9 cellular contexts compared by ENCODE assay signal in the genomic region with DNA sequence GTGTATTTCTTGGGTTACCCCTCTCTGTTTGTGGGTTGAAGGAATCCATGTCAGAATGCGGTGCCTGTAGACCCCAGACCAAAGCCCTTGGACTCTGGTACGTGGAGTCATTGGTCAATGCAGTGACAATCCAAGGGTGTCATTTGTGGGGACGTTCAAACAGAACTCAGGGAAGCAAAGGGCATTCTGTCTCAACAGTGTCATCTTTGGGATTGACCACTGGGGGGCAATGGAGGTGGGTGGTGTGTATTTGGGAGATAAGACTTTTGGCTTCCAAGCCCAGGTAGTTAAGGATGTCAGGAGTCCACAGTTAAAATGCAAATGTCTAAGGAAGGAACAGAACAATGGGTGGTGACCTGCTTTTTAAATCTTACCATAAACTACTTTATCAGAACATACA. TPM values are rescaled to one million over a fixed set of nuclear protein-coding genes. Genes with fewer than 3 reads are reported as not detected.
DNase-seq lines count a peak whose midpoint lies in the region; ATAC-seq and TF ChIP-seq lines count a peak whose summit lies in the region.
"Had no signal": no experiment of that assay in that cellular context is flagged by ENCODE, and none has a peak within 500 bp of the region (broad histone marks: within the 10 kb centered on the region; RNA-seq: fewer than 3 reads in every experiment).

No MANE protein-coding gene starts in this region.

- H3K4me1 Mint-ChIP-seq in activated CD8-positive, alpha-beta T cell treated with anti-CD3 and anti-CD28 coated beads for 36 hours (ENCODE audit: low read depth): peaks cover 2% of the 10 kb centered on the region
- H3K4me1 Mint-ChIP-seq in activated CD8-positive, alpha-beta T cell treated with anti-CD3 and anti-CD28 coated beads, Interleukin-2, amount 10 ng/mL, durations not matched to agents 7 days and 5 days (ENCODE audit: low read depth): peaks cover 2% of the 10 kb centered on the region
- no peaks in the 10 kb centered on the region for H3K4me1 Mint-ChIP-seq in endothelial cell (ENCODE audit: unreplicated experiment)

- ATAC-seq in activated CD8-positive, alpha-beta T cell treated with anti-CD3 and anti-CD28 coated beads for 36 hours: no peak
- ATAC-seq in activated CD8-positive, alpha-beta T cell treated with anti-CD3 and anti-CD28 coated beads, Interleukin-2, amount 10 ng/mL, durations not matched to agents 7 days and 5 days: no peak
- ATAC-seq in thoracic aorta (ENCODE audit: insufficient number of reproducible peaks, low FRiP score, low read depth): no peak
- ATAC-seq in HG02759 (IDR thresholded peaks at IDR 0.05; ENCODE audit: unreplicated experiment): no peak

- H3K4me3 ChIP-seq in thoracic aorta: peak overlapping the region; percentile 80
- no peak overlapping the region for H3K4me3 ChIP-seq in left ventricle myocardium inferior

- H3K9me3 ChIP-seq in thoracic aorta: no peaks in the 10 kb centered on the region
- peaks cover 10% of the 10 kb centered on the region for H3K9me3 ChIP-seq in left ventricle myocardium inferior (replicated peaks)

- H3K36me3 ChIP-seq in thoracic aorta: no peaks in the 10 kb centered on the region
- H3K36me3 ChIP-seq in left ventricle myocardium inferior: no peaks in the 10 kb centered on the region

- intact Hi-C loops in activated CD8-positive, alpha-beta T cell treated with anti-CD3 and anti-CD28 coated beads for 36 hours (cut with micrococcal nuclease): no loop called here
- intact Hi-C loops in left ventricle myocardium inferior (cut with micrococcal nuclease): no loop called here

- no peaks in the 10 kb centered on the region for H3K27me3 ChIP-seq in thoracic aorta (replicated peaks; ENCODE audit: insufficient read depth)
- peaks cover 71% of the 10 kb centered on the region for H3K27me3 ChIP-seq in left ventricle myocardium inferior (ENCODE audit: low read depth)

- TF ChIP-seq CTCF in activated CD8-positive, alpha-beta T cell treated with anti-CD3 and anti-CD28 coated beads for 36 hours (IDR thresholded peaks at IDR 0.05): no peak
- TF ChIP-seq CTCF in endothelial cell (IDR thresholded peaks at IDR 0.05; ENCODE audit: unreplicated experiment): peak; percentile 80
- no peak for TF ChIP-seq CTCF in thoracic aorta (IDR thresholded peaks at IDR 0.05)
- no peak for TF ChIP-seq CTCF in left ventricle myocardium inferior (IDR thresholded peaks at IDR 0.05; ENCODE audit: borderline replicate concordance)

- H3K4me1 ChIP-seq in thoracic aorta (ENCODE audit: control insufficient read depth in 1 of 2, low read depth in 2 of 2) (peaks cover 3 to 28% of the 10 kb centered on the region in 2 donors), left ventricle myocardium inferior (peaks cover 7% of the 10 kb centered on the region)

- H3K27ac ChIP-seq in thoracic aorta (peak overlapping the region in 1 of 2 donors; percentile 41), left ventricle myocardium inferior (replicated peaks) (no peak overlapping the region)

- peak; percentile 2 for DNase-seq in activated CD8-positive, alpha-beta T cell treated with anti-CD3 and anti-CD28 coated beads for 36 hours
- no peak for DNase-seq in activated CD8-positive, alpha-beta T cell treated with anti-CD3 and anti-CD28 coated beads, Interleukin-2, amount 10 ng/mL, durations not matched to agents 7 days and 5 days
- peak; percentile 6 for DNase-seq in NCI-H446 treated with DMSO at 0.1 percent for 48 hours (lab: John Stamatoyannopoulos, UW)
- DNase-seq in endothelial cell (ENCODE audit: low spot score): peak; percentile 40
- DNase-seq in thoracic aorta (ENCODE audit: low spot score): no peak
- no peak for DNase-seq in NCI-H187 treated with DMSO at 0.1 percent for 48 hours (lab: John Stamatoyannopoulos, UW)
- no peak for DNase-seq in left ventricle myocardium inferior
- DNase-seq: GF-D8 had no signal

- no peaks in the 10 kb centered on the region for H3K36me3 Mint-ChIP-seq in activated CD8-positive, alpha-beta T cell treated with anti-CD3 and anti-CD28 coated beads for 36 hours (ENCODE audit: low read depth)
- no peaks in the 10 kb centered on the region for H3K36me3 Mint-ChIP-seq in activated CD8-positive, alpha-beta T cell treated with anti-CD3 and anti-CD28 coated beads, Interleukin-2, amount 10 ng/mL, durations not matched to agents 7 days and 5 days (ENCODE audit: low read depth)
- H3K36me3 Mint-ChIP-seq in endothelial cell (ENCODE audit: low read depth, unreplicated experiment): no peaks in the 10 kb centered on the region

- H3K27me3 Mint-ChIP-seq in activated CD8-positive, alpha-beta T cell treated with anti-CD3 and anti-CD28 coated beads for 36 hours: peaks cover 47% of the 10 kb centered on the region
- peaks cover 42% of the 10 kb centered on the region for H3K27me3 Mint-ChIP-seq in activated CD8-positive, alpha-beta T cell treated with anti-CD3 and anti-CD28 coated beads, Interleukin-2, amount 10 ng/mL, durations not matched to agents 7 days and 5 days (ENCODE audit: low read depth)
- peaks cover 8% of the 10 kb centered on the region for H3K27me3 Mint-ChIP-seq in endothelial cell (ENCODE audit: unreplicated experiment)

- H3K9me3 Mint-ChIP-seq in activated CD8-positive, alpha-beta T cell treated with anti-CD3 and anti-CD28 coated beads for 36 hours: no peaks in the 10 kb centered on the region
- H3K9me3 Mint-ChIP-seq in activated CD8-positive, alpha-beta T cell treated with anti-CD3 and anti-CD28 coated beads, Interleukin-2, amount 10 ng/mL, durations not matched to agents 7 days and 5 days (ENCODE audit: insufficient read depth): no peaks in the 10 kb centered on the region
- no peaks in the 10 kb centered on the region for H3K9me3 Mint-ChIP-seq in endothelial cell (ENCODE audit: unreplicated experiment)

- CTCF ChIA-PET in activated CD8-positive, alpha-beta T cell treated with anti-CD3 and anti-CD28 coated beads for 36 hours (lab: Charles Lee): interaction anchor here (0.9 to 2.5 kb wide), 2 partner anchors 331 to 553 kb away, joined by 3 to 19 read pairs; no protein-coding TSS in a partner anchor
- CTCF ChIA-PET in activated CD8-positive, alpha-beta T cell treated with anti-CD3 and anti-CD28 coated beads, Interleukin-2, amount 10 ng/mL, durations not matched to agents 7 days and 5 days (lab: Charles Lee): interaction anchor here (1.0 kb wide), 1 partner anchor 287 kb away, joined by 3 read pairs; no protein-coding TSS in a partner anchor

- no peak overlapping the region for H3K27ac Mint-ChIP-seq in activated CD8-positive, alpha-beta T cell treated with anti-CD3 and anti-CD28 coated beads for 36 hours
- no peak overlapping the region for H3K27ac Mint-ChIP-seq in activated CD8-positive, alpha-beta T cell treated with anti-CD3 and anti-CD28 coated beads, Interleukin-2, amount 10 ng/mL, durations not matched to agents 7 days and 5 days
- H3K27ac Mint-ChIP-seq in endothelial cell (ENCODE audit: unreplicated experiment): no peak overlapping the region

- H3K4me3 Mint-ChIP-seq in activated CD8-positive, alpha-beta T cell treated with anti-CD3 and anti-CD28 coated beads for 36 hours: no peak overlapping the region
- no peak overlapping the region for H3K4me3 Mint-ChIP-seq in activated CD8-positive, alpha-beta T cell treated with anti-CD3 and anti-CD28 coated beads, Interleukin-2, amount 10 ng/mL, durations not matched to agents 7 days and 5 days
- peak overlapping the region; percentile 32 for H3K4me3 Mint-ChIP-seq in endothelial cell (ENCODE audit: unreplicated experiment)

- POLR2A ChIA-PET in activated CD8-positive, alpha-beta T cell treated with anti-CD3 and anti-CD28 coated beads for 36 hours (lab: Charles Lee): no interaction called here
- POLR2A ChIA-PET in activated CD8-positive, alpha-beta T cell treated with anti-CD3 and anti-CD28 coated beads, Interleukin-2, amount 10 ng/mL, durations not matched to agents 7 days and 5 days (lab: Charles Lee): no interaction called here

RNA-seq across cellular contexts. Expression of a gene that starts 54.6 kb away (rescaled TPM):
- not detected for total RNA-seq in activated CD8-positive, alpha-beta T cell treated with anti-CD3 and anti-CD28 coated beads for 36 hours
- not detected for total RNA-seq in activated CD8-positive, alpha-beta T cell treated with anti-CD3 and anti-CD28 coated beads, Interleukin-2, amount 10 ng/mL, durations not matched to agents 7 days and 5 days
- total RNA-seq in endothelial cell (ENCODE audit: unreplicated experiment) (not detected), thoracic aorta (under 1 TPM in 1 of 2 donors, not detected in 1; 0.78 TPM), left ventricle myocardium inferior (not detected)

Comparison
In these comparisons a context has a peak if more than half of its experiments do, and no peak if none do; other contexts are left out.
1. DNase-seq: peak in activated CD8-positive, alpha-beta T cell treated with anti-CD3 and anti-CD28 coated beads for 36 hours (single experiment), NCI-H446 treated with DMSO at 0.1 percent for 48 hours (single experiment) and endothelial cell (single experiment); none in activated CD8-positive, alpha-beta T cell treated with anti-CD3 and anti-CD28 coated beads, Interleukin-2, amount 10 ng/mL, durations not matched to agents 7 days and 5 days (single experiment), thoracic aorta (single experiment), NCI-H187 treated with DMSO at 0.1 percent for 48 hours (single experiment) and left ventricle myocardium inferior (single experiment).